ENCODE assay signal across 9 cellular contexts in genomic region chr13:44815507-44816074, GRCh38.
DNase-seq lines count a peak whose midpoint lies in the region; ATAC-seq and TF ChIP-seq lines count a peak whose summit lies in the region.
"Had no signal": no experiment of that assay in that cellular context is flagged by ENCODE, and none has a peak within 500 bp of the region (broad histone marks: within the 10 kb centered on the region; RNA-seq: fewer than 3 reads in every experiment).

No MANE protein-coding gene starts in this region.

- no peak overlapping the region for H2AK5ac ChIP-seq in H9 (ENCODE audit: insufficient read length, low read length)

- H3K79me1 ChIP-seq in H9 (ENCODE audit: insufficient read depth, low read depth, low read length, poor library complexity, severe bottlenecking) = no peaks in the 10 kb centered on the region

- H4K8ac ChIP-seq in H9 (replicated peaks; ENCODE audit: insufficient read length, low read depth, low read length) = no peak overlapping the region

- H3K4me3 Mint-ChIP-seq in H9 = no peak overlapping the region
- no peak overlapping the region for H3K4me3 Mint-ChIP-seq in activated T-helper 1 cell treated with anti-CD3 and anti-CD28 coated beads, Interleukin-12 subunit alpha, Interleukin-12 subunit beta, Interleukin-2, Interleukin-4 antibody, amounts not matched to agents 30 ng/mL and 10 ng/mL and 1 ng/mL, durations not matched to agents 14 hours and 24 hours and 36 hours

- H3K14ac ChIP-seq in H9 (ENCODE audit: insufficient read depth, low read length) = no peak overlapping the region

- no peak overlapping the region for H3T11ph ChIP-seq in H9 (ENCODE audit: low read length)

- H3K4me1 Mint-ChIP-seq in H9 = peaks cover 30 to 33% of the 10 kb centered on the region in 2 experiments
- peaks cover 29% of the 10 kb centered on the region for H3K4me1 Mint-ChIP-seq in activated T-helper 1 cell treated with anti-CD3 and anti-CD28 coated beads, Interleukin-12 subunit alpha, Interleukin-12 subunit beta, Interleukin-2, Interleukin-4 antibody, amounts not matched to agents 30 ng/mL and 10 ng/mL and 1 ng/mL, durations not matched to agents 14 hours and 24 hours and 36 hours (ENCODE audit: low read depth)

- no peaks in the 10 kb centered on the region for H3K36me3 Mint-ChIP-seq in H9 (ENCODE audit: insufficient read depth in 1 of 3, low read depth in 3 of 3)
- no peaks in the 10 kb centered on the region for H3K36me3 Mint-ChIP-seq in activated T-helper 1 cell treated with anti-CD3 and anti-CD28 coated beads, Interleukin-12 subunit alpha, Interleukin-12 subunit beta, Interleukin-2, Interleukin-4 antibody, amounts not matched to agents 30 ng/mL and 10 ng/mL and 1 ng/mL, durations not matched to agents 14 hours and 24 hours and 36 hours (ENCODE audit: low read depth)

- no peak overlapping the region for H4K91ac ChIP-seq in H9 (ENCODE audit: insufficient read length, low read depth, low read length)

- 0 out of 7 replicates have a peak overlapping the region, but pooled peaks of 1 of the 3 experiments have one; percentile 62 for H3K27ac Mint-ChIP-seq in H9
- peak overlapping the region; percentile 8 for H3K27ac Mint-ChIP-seq in activated T-helper 1 cell treated with anti-CD3 and anti-CD28 coated beads, Interleukin-12 subunit alpha, Interleukin-12 subunit beta, Interleukin-2, Interleukin-4 antibody, amounts not matched to agents 30 ng/mL and 10 ng/mL and 1 ng/mL, durations not matched to agents 14 hours and 24 hours and 36 hours

- no peak overlapping the region for H4K5ac ChIP-seq in H9 (ENCODE audit: insufficient read length, low read depth, low read length)

- H2BK120ac ChIP-seq in H9 (ENCODE audit: low read depth, low read length, poor library complexity, severe bottlenecking) = no peak overlapping the region

- no peak overlapping the region for H2BK20ac ChIP-seq in H9 (ENCODE audit: low read depth, low read length, poor library complexity, severe bottlenecking)

- no peak overlapping the region for H2BK5ac ChIP-seq in H9 (ENCODE audit: insufficient read length, low read length)

- no peak overlapping the region for H3K56ac ChIP-seq in H9 (ENCODE audit: insufficient read length, low read depth, low read length)

- no peaks in the 10 kb centered on the region for H3K9me3 ChIP-seq in H9 (ENCODE audit: control insufficient read depth, low read depth, low read length)
- H3K9me3 ChIP-seq: psoas muscle had no signal

- H3K9me3 Mint-ChIP-seq in H9 = no peaks in the 10 kb centered on the region
- H3K9me3 Mint-ChIP-seq in activated T-helper 1 cell treated with anti-CD3 and anti-CD28 coated beads, Interleukin-12 subunit alpha, Interleukin-12 subunit beta, Interleukin-2, Interleukin-4 antibody, amounts not matched to agents 30 ng/mL and 10 ng/mL and 1 ng/mL, durations not matched to agents 14 hours and 24 hours and 36 hours = peaks cover 3% of the 10 kb centered on the region

- H4K20me1 ChIP-seq in H9 (ENCODE audit: control insufficient read depth, insufficient read depth, insufficient read length) = no peaks in the 10 kb centered on the region

- H3K23me2 ChIP-seq in H9 (ENCODE audit: insufficient read length, low read depth, low read length, poor library complexity, severe bottlenecking) = no peaks in the 10 kb centered on the region

- intact Hi-C loops in activated T-helper 1 cell treated with anti-CD3 and anti-CD28 coated beads, Interleukin-12 subunit alpha, Interleukin-12 subunit beta, Interleukin-2, Interleukin-4 antibody, amounts not matched to agents 30 ng/mL and 10 ng/mL and 1 ng/mL, durations not matched to agents 14 hours and 24 hours and 36 hours (cut with micrococcal nuclease) = loop anchor here (1.0 to 5.0 kb wide), 7 partner anchors 47 to 618 kb away; partner anchors contain the start of genes GPALPP1 and NUFIP1

- H3K4ac ChIP-seq in H9 (ENCODE audit: low read depth, low read length) = no peak overlapping the region

- H3K27me3 ChIP-seq in H9 (ENCODE audit: insufficient read depth, low read length) = no peaks in the 10 kb centered on the region

- H2BK12ac ChIP-seq in H9 (ENCODE audit: insufficient read length, low read depth, low read length) = no peak overlapping the region

- DNase-seq in 8988T (peak; percentile 32), H9 (peak; percentile 46), kidney glomerular epithelial cell (lab: John Stamatoyannopoulos, UW) (peak; percentile 90), SKM-1 treated with dmso at 0.1 percent for 144 hours (lab: John Stamatoyannopoulos, UW; ENCODE audit: unreplicated experiment) (no peak)
- DNase-seq in activated T-helper 1 cell treated with anti-CD3 and anti-CD28 coated beads, Interleukin-12 subunit alpha, Interleukin-12 subunit beta, Interleukin-2, Interleukin-4 antibody, amounts not matched to agents 30 ng/mL and 10 ng/mL and 1 ng/mL, durations not matched to agents 14 hours and 24 hours and 36 hours (ENCODE audit: low spot score) = peak; percentile 10
- no peak for DNase-seq in central memory CD4-positive, alpha-beta T cell
- DNase-seq: psoas muscle had no signal

- no peak overlapping the region for H3K4me2 ChIP-seq in H9 (ENCODE audit: insufficient read depth, insufficient read length, low read length)

- no peak for ATAC-seq in GM21737 (IDR thresholded peaks at IDR 0.05; ENCODE audit: unreplicated experiment)
- no peak for ATAC-seq in HG03280 (IDR thresholded peaks at IDR 0.05; ENCODE audit: unreplicated experiment)

- no peak overlapping the region for H3K27ac ChIP-seq in H9 (ENCODE audit: insufficient read length, low read depth, low read length)
- H3K27ac ChIP-seq: psoas muscle had no signal

- WGBS in H9 (ENCODE audit: extremely low coverage, insufficient read length, low lambda C conversion rate) = no CpG with 5 or more reads among the region's 8 CpGs

- H3K4me1 ChIP-seq in H9 (ENCODE audit: insufficient read depth, low read length) = peaks cover 20% of the 10 kb centered on the region; the same call in 1 of the 2 replicates

- peaks cover 2% of the 10 kb centered on the region; the same call in 1 of the 2 replicates for H3K27me3 Mint-ChIP-seq in H9 (ENCODE audit: low read depth)
- H3K27me3 Mint-ChIP-seq in activated T-helper 1 cell treated with anti-CD3 and anti-CD28 coated beads, Interleukin-12 subunit alpha, Interleukin-12 subunit beta, Interleukin-2, Interleukin-4 antibody, amounts not matched to agents 30 ng/mL and 10 ng/mL and 1 ng/mL, durations not matched to agents 14 hours and 24 hours and 36 hours (ENCODE audit: insufficient read depth) = peaks cover 12% of the 10 kb centered on the region

- H3K23ac ChIP-seq in H9 (ENCODE audit: insufficient read length, low read depth, low read length) = no peak overlapping the region

- no peaks in the 10 kb centered on the region for H3K79me2 ChIP-seq in H9 (ENCODE audit: insufficient read depth, low read length)

- TF ChIP-seq CTCF in H9 (conservative IDR thresholded peaks at IDR 0.05) = no peak

- no peak overlapping the region for H2BK15ac ChIP-seq in H9 (ENCODE audit: low read depth, low read length)

- no peak overlapping the region for H2AFZ ChIP-seq in H9 (ENCODE audit: low read length)

- no peak overlapping the region for H3K18ac ChIP-seq in H9 (ENCODE audit: insufficient read length, low read depth, low read length)

- H3K9ac ChIP-seq in H9 (ENCODE audit: extremely low read depth, insufficient read length, low read length) = no peak overlapping the region

Comparison
In these comparisons a context has a peak if more than half of its experiments do, and no peak if none do; other contexts are left out.
1. DNase-seq: peak in 8988T (single experiment), H9 (single experiment), activated T-helper 1 cell treated with anti-CD3 and anti-CD28 coated beads, Interleukin-12 subunit alpha, Interleukin-12 subunit beta, Interleukin-2, Interleukin-4 antibody, amounts not matched to agents 30 ng/mL and 10 ng/mL and 1 ng/mL, durations not matched to agents 14 hours and 24 hours and 36 hours (single experiment) and kidney glomerular epithelial cell (single experiment); none in central memory CD4-positive, alpha-beta T cell (single experiment) and SKM-1 treated with dmso at 0.1 percent for 144 hours (single experiment).